Comparison of ENCODE assay signal across 26 cellular contexts in the genomic region with DNA sequence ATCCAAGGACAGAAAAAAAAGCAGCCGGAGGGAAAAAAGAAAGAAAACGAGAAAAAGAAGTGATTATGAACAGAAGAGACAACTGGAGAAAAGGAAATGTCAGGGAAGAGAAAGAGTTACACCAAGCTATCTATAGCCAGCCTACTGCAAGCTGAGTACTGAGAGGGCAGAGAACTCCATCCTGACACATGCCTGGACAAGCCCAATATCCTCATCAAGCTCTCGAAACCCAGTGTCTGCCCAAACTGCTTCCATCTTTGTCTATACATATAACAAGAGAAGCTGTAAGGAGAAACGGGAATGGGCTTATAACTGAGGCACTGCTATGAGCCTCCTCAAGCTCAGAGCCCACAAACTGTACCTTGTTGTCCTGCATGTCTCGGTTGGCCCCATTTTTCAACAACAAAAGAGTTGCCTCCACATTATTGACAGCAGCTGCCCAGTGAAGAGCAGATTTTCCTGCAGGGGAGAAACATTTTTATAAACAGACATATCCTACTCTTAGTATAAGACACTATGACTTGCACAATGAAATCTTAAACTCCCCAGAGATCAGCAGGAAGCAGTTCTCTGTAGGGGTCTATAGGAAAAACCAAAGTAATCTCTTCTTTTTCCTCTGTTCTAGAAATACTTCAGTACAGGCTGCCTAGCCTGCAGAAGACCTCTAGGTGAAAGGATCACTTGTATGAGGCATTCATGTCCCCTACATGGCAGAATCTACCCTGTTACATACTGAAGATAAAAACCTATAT. TPM values are rescaled to one million over a fixed set of nuclear protein-coding genes. Genes with fewer than 3 reads are reported as not detected.
DNase-seq lines count a peak whose midpoint lies in the region; ATAC-seq, FAIRE-seq and TF ChIP-seq lines count a peak whose summit lies in the region.
"Had no signal": no experiment of that assay in that cellular context is flagged by ENCODE, and none has a peak within 500 bp of the region (broad histone marks: within the 10 kb centered on the region; RNA-seq: fewer than 3 reads in every experiment).

No MANE protein-coding gene starts in this region.

- H3K4me2 ChIP-seq in endothelial cell of umbilical vein (ENCODE audit: insufficient read depth, low read length) = no peak overlapping the region

- POLR2A ChIA-PET in activated naive CD8-positive, alpha-beta T cell treated with anti-CD3 and anti-CD28 coated beads, Interleukin-2, amount 10 ng/mL, durations not matched to agents 7 days and 5 days (lab: Charles Lee) = no interaction called here
- POLR2A ChIA-PET in activated B cell treated with CpG ODN at 0.5 μM for 24 hours (lab: Charles Lee) (no interaction called here), endothelial cell of umbilical vein (lab: Charles Lee) (no interaction called here)

- H3K36me3 ChIP-seq in endothelial cell of umbilical vein (ENCODE audit: control insufficient read depth in 2 of 2, extremely low read depth in 1 of 2, insufficient read depth in 2 of 2, low read length in 2 of 2) = peaks cover 16 to 18% of the 10 kb centered on the region in 2 experiments

- no peaks in the 10 kb centered on the region for H4K20me1 ChIP-seq in endothelial cell of umbilical vein (replicated peaks; ENCODE audit: control insufficient read depth, extremely low read depth, insufficient read depth, low read length)

- no peak for TF ChIP-seq POLR2A in endothelial cell of umbilical vein (IDR thresholded peaks at IDR 0.05; ENCODE audit: low read depth, low read length)

- H3K4me3 ChIP-seq in endothelial cell of umbilical vein (replicated peaks in 1 of 3; ENCODE audit: insufficient read depth in 1 of 3, low read depth in 1 of 3, low read length in 3 of 3) = no peak overlapping the region
- H3K4me3 ChIP-seq: GM23248, sigmoid colon, tibial nerve had no signal

- intact Hi-C loops in activated B cell treated with CpG ODN at 0.5 μM for 24 hours (cut with micrococcal nuclease) = no loop called here
- intact Hi-C loops in endothelial cell of umbilical vein (cut with micrococcal nuclease) = no loop called here

- no peak for DNase-seq in activated naive CD8-positive, alpha-beta T cell treated with anti-CD3 and anti-CD28 coated beads, Interleukin-2, amount 10 ng/mL, durations not matched to agents 7 days and 5 days
- no peak for DNase-seq in activated naive CD8-positive, alpha-beta T cell treated with anti-CD3 and anti-CD28 coated beads for 36 hours
- DNase-seq in activated B cell treated with CpG ODN at 0.5 μM for 24 hours (no peak), endothelial cell of umbilical vein (ENCODE audit: low read depth, low spot score) (no peak), kidney tubule cell (ENCODE audit: low spot score) (no peak)
- DNase-seq: activated effector memory CD4-positive, alpha-beta T cell treated with Interleukin-2 at 50 U/mL for 16 hours; Calu3; GM23248; Kasumi-1; kidney; mesenchymal stem cell; naive thymus-derived CD8-positive, alpha-beta T cell; NCI-H1092; NCI-H2081; NCI-H526 treated with DMSO at 0.1 percent for 48 hours; sigmoid colon; stimulated activated naive CD8-positive, alpha-beta T cell treated with anti-CD3 and anti-CD28 coated beads, Interleukin-15, Interleukin-2, amounts not matched to agents 100 U/mL and 50 U/mL, for 24 hours; SW 1271 had no signal

- dilution Hi-C loops in endothelial cell of umbilical vein (cut with MboI; ENCODE audit: extremely low pct_ligation_motif_present, low sequenced_read_pairs) = no loop called here

- no peak overlapping the region for H2AFZ ChIP-seq in endothelial cell of umbilical vein (ENCODE audit: low read depth, low read length)
- H2AFZ ChIP-seq: GM23248 had no signal

- H3K27me3 Mint-ChIP-seq in activated naive CD8-positive, alpha-beta T cell treated with anti-CD3 and anti-CD28 coated beads, Interleukin-2, amount 10 ng/mL, durations not matched to agents 7 days and 5 days = no peaks in the 10 kb centered on the region
- no peaks in the 10 kb centered on the region for H3K27me3 Mint-ChIP-seq in activated naive CD8-positive, alpha-beta T cell treated with anti-CD3 and anti-CD28 coated beads for 36 hours
- no peaks in the 10 kb centered on the region for H3K27me3 Mint-ChIP-seq in activated B cell treated with CpG ODN at 0.5 μM for 24 hours
- no peaks in the 10 kb centered on the region for H3K27me3 Mint-ChIP-seq in stimulated activated memory B cell treated with anti-CD40 and anti-IgM and Interleukin-4, amounts not matched to agents 10 μg/mL and 1 μg/mL and 100 μg/mL, for 72 hours
- H3K27me3 Mint-ChIP-seq: naive thymus-derived CD8-positive, alpha-beta T cell had no signal

- BruUV-seq in endothelial cell of umbilical vein (replicated peaks; lab: Mats Ljungman, UMichigan) = no TSS peak

- no peaks in the 10 kb centered on the region for H3K9me3 ChIP-seq in endothelial cell of umbilical vein (replicated peaks; ENCODE audit: control insufficient read depth, insufficient read depth, low read length)
- H3K9me3 ChIP-seq: sigmoid colon, tibial nerve had no signal

- H3K36me3 Mint-ChIP-seq in activated naive CD8-positive, alpha-beta T cell treated with anti-CD3 and anti-CD28 coated beads, Interleukin-2, amount 10 ng/mL, durations not matched to agents 7 days and 5 days = peaks cover 65% of the 10 kb centered on the region
- peaks cover 36% of the 10 kb centered on the region for H3K36me3 Mint-ChIP-seq in activated naive CD8-positive, alpha-beta T cell treated with anti-CD3 and anti-CD28 coated beads for 36 hours
- peaks cover 100% of the 10 kb centered on the region for H3K36me3 Mint-ChIP-seq in activated B cell treated with CpG ODN at 0.5 μM for 24 hours (ENCODE audit: low read depth)
- peaks cover 85% of the 10 kb centered on the region for H3K36me3 Mint-ChIP-seq in stimulated activated memory B cell treated with anti-CD40 and anti-IgM and Interleukin-4, amounts not matched to agents 10 μg/mL and 1 μg/mL and 100 μg/mL, for 72 hours

- TF ChIP-seq CTCF in activated B cell treated with CpG ODN at 0.5 μM for 24 hours (IDR thresholded peaks at IDR 0.05) = no peak
- no peak for TF ChIP-seq CTCF in endothelial cell of umbilical vein (IDR thresholded peaks at IDR 0.05; ENCODE audit: extremely low read depth in 1 of 2, insufficient read depth in 1 of 2, low read depth in 1 of 2, low read length in 2 of 2)

- peak; percentile 44 for FAIRE-seq in endothelial cell of umbilical vein (lab: Jason Lieb, UNC)
- FAIRE-seq: frontal cortex, kidney had no signal

- H3K4me1 Mint-ChIP-seq in activated naive CD8-positive, alpha-beta T cell treated with anti-CD3 and anti-CD28 coated beads, Interleukin-2, amount 10 ng/mL, durations not matched to agents 7 days and 5 days = peaks cover 2% of the 10 kb centered on the region
- no peaks in the 10 kb centered on the region for H3K4me1 Mint-ChIP-seq in activated naive CD8-positive, alpha-beta T cell treated with anti-CD3 and anti-CD28 coated beads for 36 hours
- no peaks in the 10 kb centered on the region for H3K4me1 Mint-ChIP-seq in activated B cell treated with CpG ODN at 0.5 μM for 24 hours
- no peaks in the 10 kb centered on the region for H3K4me1 Mint-ChIP-seq in stimulated activated memory B cell treated with anti-CD40 and anti-IgM and Interleukin-4, amounts not matched to agents 10 μg/mL and 1 μg/mL and 100 μg/mL, for 72 hours

- H3K9ac ChIP-seq in endothelial cell of umbilical vein (replicated peaks; ENCODE audit: extremely low read depth, insufficient read depth, low read length) = no peak overlapping the region
- H3K9ac ChIP-seq: GM23248 had no signal

- no peak overlapping the region for H3K4me3 Mint-ChIP-seq in activated naive CD8-positive, alpha-beta T cell treated with anti-CD3 and anti-CD28 coated beads, Interleukin-2, amount 10 ng/mL, durations not matched to agents 7 days and 5 days
- no peak overlapping the region for H3K4me3 Mint-ChIP-seq in activated naive CD8-positive, alpha-beta T cell treated with anti-CD3 and anti-CD28 coated beads for 36 hours
- no peak overlapping the region for H3K4me3 Mint-ChIP-seq in activated B cell treated with CpG ODN at 0.5 μM for 24 hours
- H3K4me3 Mint-ChIP-seq in stimulated activated memory B cell treated with anti-CD40 and anti-IgM and Interleukin-4, amounts not matched to agents 10 μg/mL and 1 μg/mL and 100 μg/mL, for 72 hours = no peak overlapping the region
- H3K4me3 Mint-ChIP-seq: naive thymus-derived CD8-positive, alpha-beta T cell had no signal

- no peak for ATAC-seq in activated naive CD8-positive, alpha-beta T cell treated with anti-CD3 and anti-CD28 coated beads, Interleukin-2, amount 10 ng/mL, durations not matched to agents 7 days and 5 days (ENCODE audit: low read depth)
- ATAC-seq in activated B cell treated with CpG ODN at 0.5 μM for 24 hours (ENCODE audit: low read depth) = no peak
- no peak for ATAC-seq in stimulated activated memory B cell treated with anti-CD40 and anti-IgM and Interleukin-4, amounts not matched to agents 10 μg/mL and 1 μg/mL and 100 μg/mL, for 72 hours
- ATAC-seq in GM18873 (IDR thresholded peaks at IDR 0.05; ENCODE audit: low FRiP score, unreplicated experiment) = no peak
- ATAC-seq in GM19467 (IDR thresholded peaks at IDR 0.05; ENCODE audit: unreplicated experiment) = no peak
- ATAC-seq: naive thymus-derived CD8-positive, alpha-beta T cell; Right ventricle myocardium inferior; stimulated activated naive CD8-positive, alpha-beta T cell treated with anti-CD3 and anti-CD28 coated beads, Interleukin-15, Interleukin-2, amounts not matched to agents 100 U/mL and 50 U/mL, for 24 hours had no signal

- no peaks in the 10 kb centered on the region for H3K27me3 ChIP-seq in endothelial cell of umbilical vein (ENCODE audit: control insufficient read depth in 2 of 2, insufficient read depth in 2 of 2, low read length in 2 of 2)
- H3K27me3 ChIP-seq: sigmoid colon, tibial nerve had no signal

- H3K9me1 ChIP-seq in endothelial cell of umbilical vein (replicated peaks; ENCODE audit: control insufficient read depth, extremely low read depth, insufficient read depth, low read length) = no peaks in the 10 kb centered on the region

- CTCF ChIA-PET in activated B cell treated with CpG ODN at 0.5 μM for 24 hours (lab: Charles Lee) = no interaction called here
- CTCF ChIA-PET in endothelial cell of umbilical vein (lab: Charles Lee) = interaction anchor here (1.2 to 1.6 kb wide), 3 partner anchors 18 to 109 kb away, joined by 3 to 4 read pairs (median 3); no protein-coding TSS in a partner anchor

- no peaks in the 10 kb centered on the region for H3K79me2 ChIP-seq in endothelial cell of umbilical vein (ENCODE audit: control insufficient read depth, insufficient read depth, low read length)

- no peak overlapping the region for H3K27ac ChIP-seq in endothelial cell of umbilical vein (ENCODE audit: insufficient read depth, low read depth, low read length)
- H3K27ac ChIP-seq: GM23248, sigmoid colon, tibial nerve, VCaP had no signal

- H3K4me1 ChIP-seq in endothelial cell of umbilical vein (ENCODE audit: control insufficient read depth, extremely low read depth, insufficient read depth, low read length) = no peaks in the 10 kb centered on the region
- H3K4me1 ChIP-seq: sigmoid colon, tibial nerve had no signal

- H3K27ac Mint-ChIP-seq in activated naive CD8-positive, alpha-beta T cell treated with anti-CD3 and anti-CD28 coated beads, Interleukin-2, amount 10 ng/mL, durations not matched to agents 7 days and 5 days = peak overlapping the region; percentile 46
- no peak overlapping the region for H3K27ac Mint-ChIP-seq in activated naive CD8-positive, alpha-beta T cell treated with anti-CD3 and anti-CD28 coated beads for 36 hours
- peak overlapping the region; percentile 51 for H3K27ac Mint-ChIP-seq in activated B cell treated with CpG ODN at 0.5 μM for 24 hours
- peak overlapping the region; percentile 2 for H3K27ac Mint-ChIP-seq in stimulated activated memory B cell treated with anti-CD40 and anti-IgM and Interleukin-4, amounts not matched to agents 10 μg/mL and 1 μg/mL and 100 μg/mL, for 72 hours

- no peaks in the 10 kb centered on the region for H3K9me3 Mint-ChIP-seq in activated naive CD8-positive, alpha-beta T cell treated with anti-CD3 and anti-CD28 coated beads, Interleukin-2, amount 10 ng/mL, durations not matched to agents 7 days and 5 days
- no peaks in the 10 kb centered on the region for H3K9me3 Mint-ChIP-seq in activated naive CD8-positive, alpha-beta T cell treated with anti-CD3 and anti-CD28 coated beads for 36 hours
- H3K9me3 Mint-ChIP-seq in activated B cell treated with CpG ODN at 0.5 μM for 24 hours = no peaks in the 10 kb centered on the region
- H3K9me3 Mint-ChIP-seq in stimulated activated memory B cell treated with anti-CD40 and anti-IgM and Interleukin-4, amounts not matched to agents 10 μg/mL and 1 μg/mL and 100 μg/mL, for 72 hours = no peaks in the 10 kb centered on the region
- H3K9me3 Mint-ChIP-seq: naive thymus-derived CD8-positive, alpha-beta T cell had no signal

RNA-seq across cellular contexts. Expression of a gene that starts 21.2 kb away (rescaled TPM):
- total RNA-seq in activated naive CD8-positive, alpha-beta T cell treated with anti-CD3 and anti-CD28 coated beads, Interleukin-2, amount 10 ng/mL, durations not matched to agents 7 days and 5 days = not detected
- not detected for total RNA-seq in activated naive CD8-positive, alpha-beta T cell treated with anti-CD3 and anti-CD28 coated beads for 36 hours
- total RNA-seq in activated B cell treated with CpG ODN at 0.5 μM for 24 hours (not detected in 2 replicates), endothelial cell of umbilical vein (not detected in 2 replicates)
- not detected in 2 replicates for polyA plus RNA-seq in endothelial cell of umbilical vein
- polyA plus RNA-seq in endothelial cell of umbilical vein (2011; cell fraction: cytosol; rRNA removed) = not detected in 2 replicates
- polyA plus RNA-seq in endothelial cell of umbilical vein (2011; cell fraction: nucleus; rRNA removed) = not detected in 2 replicates
- polyA plus RNA-seq in endothelial cell of umbilical vein (2012) = not detected in 2 replicates
- polyA minus RNA-seq in endothelial cell of umbilical vein = not detected in 2 replicates
- not detected for polyA minus RNA-seq in endothelial cell of umbilical vein (2011; cell fraction: cytosol; rRNA and poly(A)+ RNA removed)
- polyA minus RNA-seq in endothelial cell of umbilical vein (2011; cell fraction: nucleus; rRNA and poly(A)+ RNA removed) = not detected in 2 replicates
- total RNA-seq: Calu3; epithelial cell of proximal tubule; frontal cortex; GM23248; kidney; naive thymus-derived CD8-positive, alpha-beta T cell; Right ventricle myocardium inferior; sigmoid colon; tibial nerve had no signal
- polyA plus RNA-seq: GM23248; naive thymus-derived CD8-positive, alpha-beta T cell; sigmoid colon had no signal
